Comparison of ENCODE assay signal across 22 cellular contexts in genomic region chr1:160363010-160363409, GRCh38. TPM values are rescaled to one million over a fixed set of nuclear protein-coding genes. Genes with fewer than 3 reads are reported as not detected.
DNase-seq lines count a peak whose midpoint lies in the region; ATAC-seq and TF ChIP-seq lines count a peak whose summit lies in the region.
"Had no signal": no experiment of that assay in that cellular context is flagged by ENCODE, and none has a peak within 500 bp of the region (broad histone marks: within the 10 kb centered on the region; RNA-seq: fewer than 3 reads in every experiment).

No MANE protein-coding gene starts in this region.

- H3K9me3 Mint-ChIP-seq in activated naive CD8-positive, alpha-beta T cell treated with anti-CD3 and anti-CD28 coated beads, Interleukin-2, amount 50 U/mL, for 24 hours, result no peaks in the 10 kb centered on the region
- H3K9me3 Mint-ChIP-seq in activated naive CD8-positive, alpha-beta T cell treated with anti-CD3 and anti-CD28 coated beads for 36 hours, result no peaks in the 10 kb centered on the region
- no peaks in the 10 kb centered on the region for H3K9me3 Mint-ChIP-seq in effector memory CD8-positive, alpha-beta T cell
- no peaks in the 10 kb centered on the region for H3K9me3 Mint-ChIP-seq in type B pancreatic cell
- H3K9me3 Mint-ChIP-seq: activated CD4-positive, alpha-beta T cell treated with anti-CD3 and anti-CD28 coated beads, Interleukin-2, amount 10 ng/mL, durations not matched to agents 7 days and 5 days; activated T-helper 2 cell treated with anti-CD3 and anti-CD28 coated beads, Interferon-gamma antibody, Interleukin-2, Interleukin-4, amounts not matched to agents 10 μg/mL and 5 μg/mL and 100 μg/mL, durations not matched to agents 14 hours and 24 hours and 36 hours had no signal

- no peak for DNase-seq in activated naive CD8-positive, alpha-beta T cell treated with anti-CD3 and anti-CD28 coated beads, Interleukin-2, amount 50 U/mL, for 24 hours
- DNase-seq in activated naive CD8-positive, alpha-beta T cell treated with anti-CD3 and anti-CD28 coated beads for 36 hours, result no peak
- DNase-seq in NCI-H2171 treated with DMSO at 0.1 percent for 48 hours (lab: John Stamatoyannopoulos, UW) (peak; percentile 91), type B pancreatic cell (ENCODE audit: extremely low spot score, unreplicated experiment) (no peak), DMS79 (lab: John Stamatoyannopoulos, UW) (no peak)
- DNase-seq in effector memory CD8-positive, alpha-beta T cell, result no peak
- no peak for DNase-seq in central memory CD4-positive, alpha-beta T cell
- no peak for DNase-seq in effector CD4-positive, alpha-beta T cell
- DNase-seq: activated CD4-positive, alpha-beta T cell treated with anti-CD3 and anti-CD28 coated beads, Interleukin-2, amount 10 ng/mL, durations not matched to agents 7 days and 5 days; brain microvascular endothelial cell; DMS153; foreskin melanocyte; GOT3; KG1; mesenchymal stem cell; NCI-H1417 treated with DMSO at 0.1 percent for 48 hours; NCI-H526; stimulated activated naive CD4-positive, alpha-beta T cell had no signal

- no peaks in the 10 kb centered on the region for H3K27me3 Mint-ChIP-seq in activated naive CD8-positive, alpha-beta T cell treated with anti-CD3 and anti-CD28 coated beads, Interleukin-2, amount 50 U/mL, for 24 hours
- no peaks in the 10 kb centered on the region for H3K27me3 Mint-ChIP-seq in activated naive CD8-positive, alpha-beta T cell treated with anti-CD3 and anti-CD28 coated beads for 36 hours
- no peaks in the 10 kb centered on the region for H3K27me3 Mint-ChIP-seq in effector memory CD8-positive, alpha-beta T cell
- H3K27me3 Mint-ChIP-seq in type B pancreatic cell, result peaks cover 8% of the 10 kb centered on the region
- H3K27me3 Mint-ChIP-seq: activated CD4-positive, alpha-beta T cell treated with anti-CD3 and anti-CD28 coated beads, Interleukin-2, amount 10 ng/mL, durations not matched to agents 7 days and 5 days had no signal

- no peak for ATAC-seq in activated naive CD8-positive, alpha-beta T cell treated with anti-CD3 and anti-CD28 coated beads, Interleukin-2, amount 50 U/mL, for 24 hours
- no peak for ATAC-seq in effector memory CD8-positive, alpha-beta T cell (replicated peaks)

- H3K36me3 Mint-ChIP-seq in activated naive CD8-positive, alpha-beta T cell treated with anti-CD3 and anti-CD28 coated beads, Interleukin-2, amount 50 U/mL, for 24 hours (ENCODE audit: low read depth), result peaks cover 19% of the 10 kb centered on the region
- peaks cover 7% of the 10 kb centered on the region for H3K36me3 Mint-ChIP-seq in activated naive CD8-positive, alpha-beta T cell treated with anti-CD3 and anti-CD28 coated beads for 36 hours
- H3K36me3 Mint-ChIP-seq in effector memory CD8-positive, alpha-beta T cell (ENCODE audit: insufficient read depth), result peaks cover 13% of the 10 kb centered on the region
- H3K36me3 Mint-ChIP-seq in type B pancreatic cell, result peaks cover 24% of the 10 kb centered on the region

- H3K4me1 Mint-ChIP-seq in activated naive CD8-positive, alpha-beta T cell treated with anti-CD3 and anti-CD28 coated beads, Interleukin-2, amount 50 U/mL, for 24 hours, result no peaks in the 10 kb centered on the region
- no peaks in the 10 kb centered on the region for H3K4me1 Mint-ChIP-seq in activated naive CD8-positive, alpha-beta T cell treated with anti-CD3 and anti-CD28 coated beads for 36 hours
- peaks cover 0 to 4% of the 10 kb centered on the region in 2 donors for H3K4me1 Mint-ChIP-seq in effector memory CD8-positive, alpha-beta T cell (ENCODE audit: low read depth in 2 of 2)
- H3K4me1 Mint-ChIP-seq in type B pancreatic cell (ENCODE audit: unreplicated experiment), result peaks cover 22% of the 10 kb centered on the region

- no peak for TF ChIP-seq CTCF in type B pancreatic cell (conservative IDR thresholded peaks at IDR 0.05)

- no peak overlapping the region for H3K4me3 Mint-ChIP-seq in activated naive CD8-positive, alpha-beta T cell treated with anti-CD3 and anti-CD28 coated beads, Interleukin-2, amount 50 U/mL, for 24 hours
- H3K4me3 Mint-ChIP-seq in activated naive CD8-positive, alpha-beta T cell treated with anti-CD3 and anti-CD28 coated beads for 36 hours, result no peak overlapping the region
- no peak overlapping the region for H3K4me3 Mint-ChIP-seq in effector memory CD8-positive, alpha-beta T cell
- no peak overlapping the region for H3K4me3 Mint-ChIP-seq in type B pancreatic cell
- H3K4me3 Mint-ChIP-seq: activated CD4-positive, alpha-beta T cell treated with anti-CD3 and anti-CD28 coated beads, Interleukin-2, amount 10 ng/mL, durations not matched to agents 7 days and 5 days had no signal

- H3K27ac Mint-ChIP-seq in activated naive CD8-positive, alpha-beta T cell treated with anti-CD3 and anti-CD28 coated beads, Interleukin-2, amount 50 U/mL, for 24 hours, result peak overlapping the region; percentile 66
- H3K27ac Mint-ChIP-seq in activated naive CD8-positive, alpha-beta T cell treated with anti-CD3 and anti-CD28 coated beads for 36 hours, result no peak overlapping the region
- peak overlapping the region; percentile 59 for H3K27ac Mint-ChIP-seq in effector memory CD8-positive, alpha-beta T cell
- H3K27ac Mint-ChIP-seq in type B pancreatic cell, result peak overlapping the region; percentile 58
- H3K27ac Mint-ChIP-seq: activated CD4-positive, alpha-beta T cell treated with anti-CD3 and anti-CD28 coated beads, Interleukin-2, amount 10 ng/mL, durations not matched to agents 7 days and 5 days; activated T-helper 2 cell treated with anti-CD3 and anti-CD28 coated beads, Interferon-gamma antibody, Interleukin-2, Interleukin-4, amounts not matched to agents 10 μg/mL and 5 μg/mL and 100 μg/mL, durations not matched to agents 14 hours and 24 hours and 36 hours had no signal

RNA-seq across cellular contexts. Expression of gene NHLH1, which starts 3.9 kb away (rescaled TPM):
- total RNA-seq in activated naive CD8-positive, alpha-beta T cell treated with anti-CD3 and anti-CD28 coated beads for 36 hours, result under 1 TPM; 0.34 to 0.52 TPM
- total RNA-seq in type B pancreatic cell (ENCODE audit: low replicate concordance), result 0.48 and 2.2 TPM in 2 replicates
- total RNA-seq: osteoblast, RPMI7951 had no signal

RNA-seq across cellular contexts. Expression of gene NCSTN, which starts 19.8 kb away (rescaled TPM):
- total RNA-seq in activated naive CD8-positive, alpha-beta T cell treated with anti-CD3 and anti-CD28 coated beads for 36 hours, result 10 to 100 TPM; 49.5 to 53.5 TPM
- total RNA-seq in type B pancreatic cell (ENCODE audit: low replicate concordance), result 103 and 104 TPM in 2 replicates

RNA-seq across cellular contexts. Expression of gene COPA, which starts 20.0 kb away (rescaled TPM):
- 100 to 1,000 TPM; 110 to 119 TPM for total RNA-seq in activated naive CD8-positive, alpha-beta T cell treated with anti-CD3 and anti-CD28 coated beads for 36 hours
- total RNA-seq in type B pancreatic cell (ENCODE audit: low replicate concordance), result 174 and 226 TPM in 2 replicates

RNA-seq across cellular contexts. Expression of gene VANGL2, which starts 37.4 kb away (rescaled TPM):
- total RNA-seq in activated naive CD8-positive, alpha-beta T cell treated with anti-CD3 and anti-CD28 coated beads for 36 hours, result under 1 TPM; 0.24 to 0.31 TPM
- 19.8 and 67.3 TPM in 2 replicates for total RNA-seq in type B pancreatic cell (ENCODE audit: low replicate concordance)
- total RNA-seq: activated T-helper 2 cell treated with anti-CD3 and anti-CD28 coated beads, Interferon-gamma antibody, Interleukin-2, Interleukin-4, amounts not matched to agents 10 μg/mL and 5 μg/mL and 100 μg/mL, durations not matched to agents 14 hours and 24 hours and 36 hours; osteoblast; T-helper 2 cell treated with Interferon-gamma antibody and Interleukin-4, amounts not matched to agents 100 ng/mL and 5 ng/mL, for 36 hours had no signal
